In the genomic region with DNA sequence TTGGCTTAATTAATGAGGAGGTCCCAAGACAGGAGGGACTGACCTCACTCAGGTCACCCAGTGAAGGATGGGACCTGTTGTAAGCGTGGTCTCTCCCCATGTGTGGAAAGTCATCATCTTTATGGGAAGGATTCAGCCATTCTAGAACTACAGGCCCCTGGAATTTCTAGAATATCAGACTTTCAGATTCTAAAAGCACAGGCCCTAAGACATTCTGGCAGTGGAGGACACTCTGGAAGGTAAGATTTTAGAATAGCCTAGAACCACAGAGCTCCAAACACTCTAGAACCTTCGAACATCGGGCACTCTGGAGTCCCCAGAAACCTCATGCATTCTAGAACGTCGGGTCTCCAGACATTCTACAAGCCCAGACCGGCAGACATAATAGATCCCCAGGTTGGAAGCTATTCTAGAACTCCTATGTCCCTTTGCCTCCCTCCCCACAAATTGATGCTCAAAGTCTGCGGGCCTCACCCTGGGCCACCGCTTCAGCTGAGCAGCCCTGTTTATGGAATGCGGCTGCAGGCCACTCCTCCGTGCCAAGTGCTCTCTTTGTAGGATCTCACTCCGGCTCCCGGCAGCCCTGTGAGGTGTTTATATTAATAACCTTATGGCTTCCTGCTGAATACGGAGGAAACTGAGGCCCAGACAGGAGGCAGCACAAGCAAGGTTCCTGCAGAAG, we compare ENCODE assay signal across 9 cellular contexts. TPM values are rescaled to one million over a fixed set of nuclear protein-coding genes. Genes with fewer than 3 reads are reported as not detected.
A peak's percentile ranks its signal among the peaks of the same experiment; 100 is the strongest.
DNase-seq lines count a peak whose midpoint lies in the region; ATAC-seq and FAIRE-seq lines count a peak whose summit lies in the region.
"Had no signal": no experiment of that assay in that cellular context is flagged by ENCODE, and none has a peak within 500 bp of the region (broad histone marks: within the 10 kb centered on the region; RNA-seq: fewer than 3 reads in every experiment).

No MANE protein-coding gene starts in this region.

- peaks cover 6% of the 10 kb centered on the region for H3K27me3 ChIP-seq in CD4-positive, alpha-beta memory T cell (ENCODE audit: insufficient read depth, low read length)
- H3K27me3 ChIP-seq in muscle layer of duodenum (ENCODE audit: low read depth, low read length): peaks cover 4% of the 10 kb centered on the region

- peak overlapping the region in 1 of 7 donors; percentile 47 for H3K27ac Mint-ChIP-seq in CD4-positive, alpha-beta memory T cell

- H3K4me1 Mint-ChIP-seq in CD4-positive, alpha-beta memory T cell: peaks cover 6 to 16% (median 11%) of the 10 kb centered on the region in 4 donors

- H3K4me1 ChIP-seq in CD4-positive, alpha-beta memory T cell (ENCODE audit: insufficient read depth, low read length): peaks cover 15% of the 10 kb centered on the region
- peaks cover 0 to 13% of the 10 kb centered on the region in 2 donors for H3K4me1 ChIP-seq in muscle layer of duodenum (ENCODE audit: control insufficient read depth in 1 of 2, insufficient read depth in 2 of 2, low read length in 2 of 2)

- CTCF ChIA-PET in CD4-positive, alpha-beta memory T cell (lab: Charles Lee; ENCODE audit: partially characterized antibody): no interaction called here

- H3K27me3 Mint-ChIP-seq in CD4-positive, alpha-beta memory T cell: peaks cover 27 to 45% of the 10 kb centered on the region in 2 donors

- peak overlapping the region; percentile 9 to 42 for H3K4me3 ChIP-seq in CD4-positive, alpha-beta memory T cell (ENCODE audit: low read length in 2 of 2)
- H3K4me3 ChIP-seq in muscle layer of duodenum (ENCODE audit: low read depth in 1 of 2, low read length in 2 of 2): peak overlapping the region; percentile 57 to 71

- intact Hi-C loops in CD4-positive, alpha-beta memory T cell (cut with micrococcal nuclease): no loop called here

- no peak for FAIRE-seq in HTR-8/SVneo (lab: Jason Lieb, UNC)

- no peak for DNase-seq in CD4-positive, alpha-beta memory T cell
- DNase-seq in M059J (ENCODE audit: low read depth) (peak; percentile 9), dedifferentiated amniotic fluid mesenchymal stem cell (ENCODE audit: extremely low spot score) (peak; percentile 11), middle frontal gyrus (ENCODE audit: extremely low spot score, low spot score) (no peak), amygdala (lab: John Stamatoyannopoulos, UW) (no peak), HTR-8/SVneo (ENCODE audit: insufficient read length, low spot score) (no peak)

- no peak overlapping the region for H3K27ac ChIP-seq in CD4-positive, alpha-beta memory T cell (ENCODE audit: low read depth, low read length)
- no peak overlapping the region for H3K27ac ChIP-seq in muscle layer of duodenum (ENCODE audit: low read length)

- peaks cover 0 to 3% of the 10 kb centered on the region in 2 donors for H3K36me3 Mint-ChIP-seq in CD4-positive, alpha-beta memory T cell

- peaks cover 0 to 1% (median 0%) of the 10 kb centered on the region in 8 donors for H3K9me3 Mint-ChIP-seq in CD4-positive, alpha-beta memory T cell

- no peaks in the 10 kb centered on the region for H3K9me3 ChIP-seq in CD4-positive, alpha-beta memory T cell (ENCODE audit: control insufficient read depth in 1 of 2, low read length in 2 of 2)
- H3K9me3 ChIP-seq in muscle layer of duodenum (ENCODE audit: control insufficient read depth in 1 of 2, low read length in 2 of 2): no peaks in the 10 kb centered on the region

- no peaks in the 10 kb centered on the region for H3K36me3 ChIP-seq in CD4-positive, alpha-beta memory T cell (ENCODE audit: insufficient read depth, low read length)
- no peaks in the 10 kb centered on the region for H3K36me3 ChIP-seq in muscle layer of duodenum (ENCODE audit: control insufficient read depth in 1 of 2, insufficient read depth in 2 of 2, low read length in 2 of 2)

- ATAC-seq in GM21786 (IDR thresholded peaks at IDR 0.05; ENCODE audit: unreplicated experiment): no peak

- peak overlapping the region; percentile 64 to 91 (median 77) for H3K4me3 Mint-ChIP-seq in CD4-positive, alpha-beta memory T cell

- POLR2A ChIA-PET in CD4-positive, alpha-beta memory T cell (lab: Charles Lee; ENCODE audit: partially characterized antibody): no interaction called here

RNA-seq across cellular contexts. Expression of gene KLK15, which starts 1.9 kb away (rescaled TPM):
- not detected for total RNA-seq in CD4-positive, alpha-beta memory T cell
- polyA plus RNA-seq in CD4-positive, alpha-beta memory T cell: not detected
- total RNA-seq in M059J (2014; rRNA removed; shearing (Covaris generic)): not detected in 2 replicates
- total RNA-seq: HT1080 had no signal

RNA-seq across cellular contexts. Expression of gene KLK1, which starts 11.7 kb away (rescaled TPM):
- total RNA-seq in CD4-positive, alpha-beta memory T cell: not detected
- not detected for polyA plus RNA-seq in CD4-positive, alpha-beta memory T cell
- not detected in 2 replicates for total RNA-seq in M059J (2014; rRNA removed; shearing (Covaris generic))
- total RNA-seq: HT1080 had no signal

RNA-seq across cellular contexts. Expression of gene KLK3, which starts 19.5 kb away (rescaled TPM):
- total RNA-seq in CD4-positive, alpha-beta memory T cell: not detected
- polyA plus RNA-seq in CD4-positive, alpha-beta memory T cell: not detected
- not detected in 2 replicates for total RNA-seq in M059J (2014; rRNA removed; shearing (Covaris generic))
- total RNA-seq: HT1080 had no signal

RNA-seq across cellular contexts. Expression of gene KLK2, which starts 38.0 kb away (rescaled TPM):
- total RNA-seq in CD4-positive, alpha-beta memory T cell: not detected
- not detected for polyA plus RNA-seq in CD4-positive, alpha-beta memory T cell
- not detected in 2 replicates for total RNA-seq in M059J (2014; rRNA removed; shearing (Covaris generic))
- total RNA-seq: HT1080 had no signal

RNA-seq across cellular contexts. Expression of gene ACP4, which starts 45.0 kb away (rescaled TPM):
- total RNA-seq in CD4-positive, alpha-beta memory T cell: not detected
- not detected for polyA plus RNA-seq in CD4-positive, alpha-beta memory T cell
- not detected in 2 replicates for total RNA-seq in M059J (2014; rRNA removed; shearing (Covaris generic))
- total RNA-seq: HT1080 had no signal

Comparison
In these comparisons a context has a peak if more than half of its experiments do, and no peak if none do; other contexts are left out.
1. DNase-seq: peak in M059J (single experiment) and dedifferentiated amniotic fluid mesenchymal stem cell (single experiment); none in CD4-positive, alpha-beta memory T cell (0 of 5), middle frontal gyrus (single experiment), amygdala (0 of 56) and HTR-8/SVneo (single experiment).